In the genomic region with DNA sequence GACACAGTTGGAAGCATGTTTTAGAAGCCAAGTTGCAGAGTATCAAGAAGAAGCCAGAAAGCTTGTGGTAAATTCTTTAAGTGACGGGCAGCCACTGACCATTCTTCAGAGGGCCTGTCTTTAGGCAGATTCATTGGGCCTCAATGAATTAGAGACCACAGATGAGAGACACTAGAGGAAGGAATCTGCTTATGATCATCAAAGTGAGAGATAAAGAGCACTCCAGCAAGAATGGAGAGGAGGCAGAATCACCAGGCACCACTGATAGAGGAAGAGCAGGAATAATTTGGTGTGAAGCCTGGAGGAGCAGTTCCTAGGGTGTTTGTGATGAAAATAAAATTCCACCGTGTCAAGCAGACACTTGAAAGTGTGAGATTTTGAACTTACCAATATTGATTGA, we compare ENCODE assay signal across 18 cellular contexts.
DNase-seq lines count a peak whose midpoint lies in the region; TF ChIP-seq lines count a peak whose summit lies in the region.
"Had no signal": no experiment of that assay in that cellular context is flagged by ENCODE, and none has a peak within 500 bp of the region (broad histone marks: within the 10 kb centered on the region; RNA-seq: fewer than 3 reads in every experiment).

No MANE protein-coding gene starts in this region.

- H3K27ac Mint-ChIP-seq in neural crest cell (ENCODE audit: unreplicated experiment) (peak overlapping the region; percentile 6), type B pancreatic cell (no peak overlapping the region)
- H3K27ac Mint-ChIP-seq: CD14-positive monocyte; CD4-positive, alpha-beta memory T cell; GM23338 had no signal

- H3K4me3 ChIP-seq in smooth muscle cell, result no peak overlapping the region
- H3K4me3 ChIP-seq: A549, BLaER1, GM23338 had no signal

- peaks cover 9% of the 10 kb centered on the region for H3K4me1 ChIP-seq in smooth muscle cell (ENCODE audit: low read depth)
- H3K4me1 ChIP-seq: BLaER1 had no signal

- no peaks in the 10 kb centered on the region for H4K20me1 ChIP-seq in smooth muscle cell (ENCODE audit: low read depth)
- H4K20me1 ChIP-seq: BLaER1 had no signal

- no peaks in the 10 kb centered on the region for H3K36me3 Mint-ChIP-seq in neural crest cell (ENCODE audit: low read depth)
- H3K36me3 Mint-ChIP-seq in type B pancreatic cell, result no peaks in the 10 kb centered on the region
- H3K36me3 Mint-ChIP-seq: CD14-positive monocyte; CD4-positive, alpha-beta memory T cell had no signal

- H3K4me2 ChIP-seq in smooth muscle cell, result no peak overlapping the region
- H3K4me2 ChIP-seq: A549, BLaER1, GM23338 had no signal

- H3K27me3 ChIP-seq in smooth muscle cell (ENCODE audit: low read depth), result no peaks in the 10 kb centered on the region
- H3K27me3 ChIP-seq: BLaER1 had no signal

- no peaks in the 10 kb centered on the region for H3K9me3 ChIP-seq in smooth muscle cell (replicated peaks; ENCODE audit: low read depth)
- H3K9me3 ChIP-seq: A549 had no signal

- no peaks in the 10 kb centered on the region for H3K27me3 Mint-ChIP-seq in neural crest cell (ENCODE audit: low read depth)
- H3K27me3 Mint-ChIP-seq in type B pancreatic cell, result no peaks in the 10 kb centered on the region

- TF ChIP-seq CTCF in neural crest cell (conservative IDR thresholded peaks at IDR 0.05) (no peak), smooth muscle cell (IDR thresholded peaks at IDR 0.05; ENCODE audit: borderline replicate concordance, insufficient read depth, poor library complexity, severe bottlenecking) (no peak), type B pancreatic cell (conservative IDR thresholded peaks at IDR 0.05) (no peak)

- H3K4me1 Mint-ChIP-seq in neural crest cell (peaks cover 14% of the 10 kb centered on the region), type B pancreatic cell (ENCODE audit: unreplicated experiment) (peaks cover 30% of the 10 kb centered on the region)
- H3K4me1 Mint-ChIP-seq: CD14-positive monocyte had no signal

- H3K4me3 Mint-ChIP-seq in neural crest cell, result no peak overlapping the region
- H3K4me3 Mint-ChIP-seq in type B pancreatic cell, result no peak overlapping the region
- H3K4me3 Mint-ChIP-seq: CD14-positive monocyte; CD4-positive, alpha-beta memory T cell; GM23338 had no signal

- H3K27ac ChIP-seq in cingulate gyrus (ENCODE audit: low read depth, low read length) (peak overlapping the region; percentile 50), smooth muscle cell (ENCODE audit: low read depth) (no peak overlapping the region)
- H3K27ac ChIP-seq: 22Rv1, A549, BLaER1, HL-60 had no signal

- no peaks in the 10 kb centered on the region for H3K79me2 ChIP-seq in smooth muscle cell (ENCODE audit: low read depth)

- WGBS in smooth muscle cell (ENCODE audit: low lambda C conversion rate), result 74% methylated on average over 2 of the region's 2 CpGs

- H3K9me3 Mint-ChIP-seq in neural crest cell, result no peaks in the 10 kb centered on the region
- H3K9me3 Mint-ChIP-seq in type B pancreatic cell, result no peaks in the 10 kb centered on the region
- H3K9me3 Mint-ChIP-seq: GM23338 had no signal

- H3F3A ChIP-seq in smooth muscle cell (ENCODE audit: low read depth), result no peaks in the 10 kb centered on the region

- no peaks in the 10 kb centered on the region for H3K36me3 ChIP-seq in smooth muscle cell (ENCODE audit: low read depth)
- H3K36me3 ChIP-seq: BLaER1 had no signal

- no peak overlapping the region for H3K9ac ChIP-seq in smooth muscle cell (ENCODE audit: low read depth)
- H3K9ac ChIP-seq: BLaER1 had no signal

- DNase-seq in SK-N-DZ (ENCODE audit: low spot score), result peak; percentile 12
- DNase-seq in neural crest cell (ENCODE audit: low read depth, low spot score), result no peak
- DNase-seq in smooth muscle cell (lab: John Stamatoyannopoulos, UW; ENCODE audit: unreplicated experiment), result no peak
- no peak for DNase-seq in foreskin melanocyte
- no peak for DNase-seq in type B pancreatic cell (ENCODE audit: extremely low spot score, unreplicated experiment)
- DNase-seq in germinal center (ENCODE audit: low spot score), result no peak
- DNase-seq: CD4-positive, alpha-beta memory T cell; DMS153; DMS79; GDM1; HCEC 1CT had no signal

- peak overlapping the region; percentile 59 for H2AFZ ChIP-seq in smooth muscle cell (ENCODE audit: low read depth)
- H2AFZ ChIP-seq: GM23338 had no signal
